In the genomic region with DNA sequence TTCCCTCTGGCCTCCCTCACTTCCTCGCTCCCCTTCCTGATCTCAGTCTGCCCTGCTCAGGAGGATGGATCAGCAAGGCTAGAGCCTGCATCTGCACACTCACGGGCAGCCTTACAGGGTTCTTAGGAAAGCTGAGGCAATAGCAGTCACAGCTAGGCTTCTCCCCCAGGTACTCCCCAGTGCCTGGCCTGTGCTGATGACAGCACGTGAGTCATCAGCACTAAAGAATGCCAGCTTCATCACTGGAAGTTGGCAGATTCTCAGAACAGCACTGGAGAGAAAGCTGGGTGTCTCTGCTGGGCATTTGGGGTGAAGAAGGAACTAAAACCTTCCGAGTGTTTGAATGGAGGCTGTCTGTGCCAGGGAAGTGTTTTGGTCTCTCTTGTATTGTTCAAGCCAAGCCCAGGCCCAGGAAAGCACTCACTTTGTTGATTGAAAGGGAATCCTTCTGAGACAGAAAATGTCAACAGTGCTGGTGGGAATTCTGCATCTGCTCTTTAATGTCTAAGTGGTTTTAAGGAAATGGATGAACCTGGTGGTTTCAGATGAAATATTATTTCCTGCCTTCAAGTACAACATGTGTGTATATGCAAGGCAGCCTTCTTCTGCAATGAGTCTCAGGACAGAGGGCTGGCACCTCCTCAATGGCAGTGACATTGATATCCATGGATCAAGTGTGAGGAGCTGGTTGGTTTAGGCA, we compare ENCODE assay signal across 1 cellular context.
TF ChIP-seq lines count a peak whose summit lies in the region.

No MANE protein-coding gene starts in this region.

TF ChIP-seq in SK-N-SH, 30 proteins besides CTCF, POLR2A, EP300 and RAD21 (continued from another document):
- TF ChIP-seq, protein P1, sequence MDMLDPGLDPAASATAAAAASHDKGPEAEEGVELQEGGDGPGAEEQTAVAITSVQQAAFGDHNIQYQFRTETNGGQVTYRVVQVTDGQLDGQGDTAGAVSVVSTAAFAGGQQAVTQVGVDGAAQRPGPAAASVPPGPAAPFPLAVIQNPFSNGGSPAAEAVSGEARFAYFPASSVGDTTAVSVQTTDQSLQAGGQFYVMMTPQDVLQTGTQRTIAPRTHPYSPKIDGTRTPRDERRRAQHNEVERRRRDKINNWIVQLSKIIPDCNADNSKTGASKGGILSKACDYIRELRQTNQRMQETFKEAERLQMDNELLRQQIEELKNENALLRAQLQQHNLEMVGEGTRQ (IDR thresholded peaks at IDR 0.05; ENCODE audit: borderline replicate concordance, low read depth, low read length), result no peak
- TF ChIP-seq FOXJ3 (CRISPR knock-in tag; IDR thresholded peaks at IDR 0.05), result no peak
- no peak for TF ChIP-seq CHD2 (IDR thresholded peaks at IDR 0.05; ENCODE audit: low read length, partially characterized antibody)
- no peak for TF ChIP-seq MEF2A (IDR thresholded peaks at IDR 0.05; ENCODE audit: borderline replicate concordance, low read depth)
- TF ChIP-seq, protein P2, sequence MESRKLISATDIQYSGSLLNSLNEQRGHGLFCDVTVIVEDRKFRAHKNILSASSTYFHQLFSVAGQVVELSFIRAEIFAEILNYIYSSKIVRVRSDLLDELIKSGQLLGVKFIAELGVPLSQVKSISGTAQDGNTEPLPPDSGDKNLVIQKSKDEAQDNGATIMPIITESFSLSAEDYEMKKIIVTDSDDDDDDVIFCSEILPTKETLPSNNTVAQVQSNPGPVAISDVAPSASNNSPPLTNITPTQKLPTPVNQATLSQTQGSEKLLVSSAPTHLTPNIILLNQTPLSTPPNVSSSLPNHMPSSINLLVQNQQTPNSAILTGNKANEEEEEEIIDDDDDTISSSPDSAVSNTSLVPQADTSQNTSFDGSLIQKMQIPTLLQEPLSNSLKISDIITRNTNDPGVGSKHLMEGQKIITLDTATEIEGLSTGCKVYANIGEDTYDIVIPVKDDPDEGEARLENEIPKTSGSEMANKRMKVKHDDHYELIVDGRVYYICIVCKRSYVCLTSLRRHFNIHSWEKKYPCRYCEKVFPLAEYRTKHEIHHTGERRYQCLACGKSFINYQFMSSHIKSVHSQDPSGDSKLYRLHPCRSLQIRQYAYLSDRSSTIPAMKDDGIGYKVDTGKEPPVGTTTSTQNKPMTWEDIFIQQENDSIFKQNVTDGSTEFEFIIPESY (IDR thresholded peaks at IDR 0.05; ENCODE audit: borderline replicate concordance, low read depth), result no peak
- TF ChIP-seq TCF12 (IDR thresholded peaks at IDR 0.05), result peak; percentile 70
- TF ChIP-seq NFIC (IDR thresholded peaks at IDR 0.05; ENCODE audit: borderline replicate concordance), result peak; percentile 72
- TF ChIP-seq, protein P3, sequence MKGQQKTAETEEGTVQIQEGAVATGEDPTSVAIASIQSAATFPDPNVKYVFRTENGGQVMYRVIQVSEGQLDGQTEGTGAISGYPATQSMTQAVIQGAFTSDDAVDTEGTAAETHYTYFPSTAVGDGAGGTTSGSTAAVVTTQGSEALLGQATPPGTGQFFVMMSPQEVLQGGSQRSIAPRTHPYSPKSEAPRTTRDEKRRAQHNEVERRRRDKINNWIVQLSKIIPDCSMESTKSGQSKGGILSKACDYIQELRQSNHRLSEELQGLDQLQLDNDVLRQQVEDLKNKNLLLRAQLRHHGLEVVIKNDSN (IDR thresholded peaks at IDR 0.05; ENCODE audit: borderline replicate concordance, low read depth), result no peak
- TF ChIP-seq TAF1 (IDR thresholded peaks at IDR 0.05; ENCODE audit: borderline replicate concordance, low read depth, low read length), result no peak
- TF ChIP-seq SMC3 (IDR thresholded peaks at IDR 0.05; ENCODE audit: low read depth, low read length), result no peak
- TF ChIP-seq RXRA (IDR thresholded peaks at IDR 0.05; ENCODE audit: borderline replicate concordance, low read depth), result peak; percentile 30; the same call in 1 of the 2 replicates
TF ChIP-seq in SK-N-SH: peak in this region for 8.
